Comparison of ENCODE assay signal across 1 cellular context in the genomic region with DNA sequence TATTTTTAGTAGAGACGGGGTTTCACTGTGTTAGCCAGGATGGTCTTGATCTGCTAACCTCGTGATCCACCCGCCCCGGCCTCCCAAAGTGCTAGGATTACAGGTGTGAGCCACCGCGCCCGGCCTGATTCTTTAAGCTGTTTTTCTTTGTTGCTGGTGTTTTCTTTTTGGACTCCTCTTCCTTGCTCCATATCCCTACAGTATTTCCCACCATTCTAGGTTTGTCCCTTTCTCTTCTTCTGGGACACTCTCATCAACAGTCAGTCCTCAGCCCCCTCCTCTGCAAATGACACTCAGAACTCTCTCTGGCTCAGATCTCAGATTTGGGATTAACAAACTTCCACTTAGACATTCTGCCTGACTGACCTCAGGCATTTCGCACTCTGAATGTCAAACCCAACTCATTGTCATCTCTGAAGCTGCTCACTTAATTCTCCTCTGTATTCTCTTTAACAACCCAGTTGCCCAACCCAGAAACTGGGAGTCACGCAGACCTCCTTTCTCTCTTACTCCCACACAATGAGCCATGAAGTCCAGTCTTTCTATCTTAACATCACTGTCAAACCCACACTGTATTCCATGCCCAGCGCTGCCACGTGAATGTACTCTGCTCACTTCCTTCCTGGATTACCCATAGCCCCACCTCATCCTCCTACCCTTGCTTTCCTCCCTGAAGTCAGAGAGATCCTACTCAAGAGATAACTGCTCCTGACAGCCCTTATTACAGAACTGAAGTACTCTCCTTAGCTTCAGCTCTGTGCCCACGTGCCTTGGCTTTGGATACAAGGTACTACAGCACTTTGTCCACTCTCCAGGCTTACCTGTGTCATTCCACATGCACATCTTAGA.
A peak's percentile ranks its signal among the peaks of the same experiment; 100 is the strongest.
TF ChIP-seq lines count a peak whose summit lies in the region.

No MANE protein-coding gene starts in this region.

TF ChIP-seq in K562, 482 proteins besides CTCF, POLR2A, EP300 and RAD21 (continued from another document):
- TF ChIP-seq, protein P1, sequence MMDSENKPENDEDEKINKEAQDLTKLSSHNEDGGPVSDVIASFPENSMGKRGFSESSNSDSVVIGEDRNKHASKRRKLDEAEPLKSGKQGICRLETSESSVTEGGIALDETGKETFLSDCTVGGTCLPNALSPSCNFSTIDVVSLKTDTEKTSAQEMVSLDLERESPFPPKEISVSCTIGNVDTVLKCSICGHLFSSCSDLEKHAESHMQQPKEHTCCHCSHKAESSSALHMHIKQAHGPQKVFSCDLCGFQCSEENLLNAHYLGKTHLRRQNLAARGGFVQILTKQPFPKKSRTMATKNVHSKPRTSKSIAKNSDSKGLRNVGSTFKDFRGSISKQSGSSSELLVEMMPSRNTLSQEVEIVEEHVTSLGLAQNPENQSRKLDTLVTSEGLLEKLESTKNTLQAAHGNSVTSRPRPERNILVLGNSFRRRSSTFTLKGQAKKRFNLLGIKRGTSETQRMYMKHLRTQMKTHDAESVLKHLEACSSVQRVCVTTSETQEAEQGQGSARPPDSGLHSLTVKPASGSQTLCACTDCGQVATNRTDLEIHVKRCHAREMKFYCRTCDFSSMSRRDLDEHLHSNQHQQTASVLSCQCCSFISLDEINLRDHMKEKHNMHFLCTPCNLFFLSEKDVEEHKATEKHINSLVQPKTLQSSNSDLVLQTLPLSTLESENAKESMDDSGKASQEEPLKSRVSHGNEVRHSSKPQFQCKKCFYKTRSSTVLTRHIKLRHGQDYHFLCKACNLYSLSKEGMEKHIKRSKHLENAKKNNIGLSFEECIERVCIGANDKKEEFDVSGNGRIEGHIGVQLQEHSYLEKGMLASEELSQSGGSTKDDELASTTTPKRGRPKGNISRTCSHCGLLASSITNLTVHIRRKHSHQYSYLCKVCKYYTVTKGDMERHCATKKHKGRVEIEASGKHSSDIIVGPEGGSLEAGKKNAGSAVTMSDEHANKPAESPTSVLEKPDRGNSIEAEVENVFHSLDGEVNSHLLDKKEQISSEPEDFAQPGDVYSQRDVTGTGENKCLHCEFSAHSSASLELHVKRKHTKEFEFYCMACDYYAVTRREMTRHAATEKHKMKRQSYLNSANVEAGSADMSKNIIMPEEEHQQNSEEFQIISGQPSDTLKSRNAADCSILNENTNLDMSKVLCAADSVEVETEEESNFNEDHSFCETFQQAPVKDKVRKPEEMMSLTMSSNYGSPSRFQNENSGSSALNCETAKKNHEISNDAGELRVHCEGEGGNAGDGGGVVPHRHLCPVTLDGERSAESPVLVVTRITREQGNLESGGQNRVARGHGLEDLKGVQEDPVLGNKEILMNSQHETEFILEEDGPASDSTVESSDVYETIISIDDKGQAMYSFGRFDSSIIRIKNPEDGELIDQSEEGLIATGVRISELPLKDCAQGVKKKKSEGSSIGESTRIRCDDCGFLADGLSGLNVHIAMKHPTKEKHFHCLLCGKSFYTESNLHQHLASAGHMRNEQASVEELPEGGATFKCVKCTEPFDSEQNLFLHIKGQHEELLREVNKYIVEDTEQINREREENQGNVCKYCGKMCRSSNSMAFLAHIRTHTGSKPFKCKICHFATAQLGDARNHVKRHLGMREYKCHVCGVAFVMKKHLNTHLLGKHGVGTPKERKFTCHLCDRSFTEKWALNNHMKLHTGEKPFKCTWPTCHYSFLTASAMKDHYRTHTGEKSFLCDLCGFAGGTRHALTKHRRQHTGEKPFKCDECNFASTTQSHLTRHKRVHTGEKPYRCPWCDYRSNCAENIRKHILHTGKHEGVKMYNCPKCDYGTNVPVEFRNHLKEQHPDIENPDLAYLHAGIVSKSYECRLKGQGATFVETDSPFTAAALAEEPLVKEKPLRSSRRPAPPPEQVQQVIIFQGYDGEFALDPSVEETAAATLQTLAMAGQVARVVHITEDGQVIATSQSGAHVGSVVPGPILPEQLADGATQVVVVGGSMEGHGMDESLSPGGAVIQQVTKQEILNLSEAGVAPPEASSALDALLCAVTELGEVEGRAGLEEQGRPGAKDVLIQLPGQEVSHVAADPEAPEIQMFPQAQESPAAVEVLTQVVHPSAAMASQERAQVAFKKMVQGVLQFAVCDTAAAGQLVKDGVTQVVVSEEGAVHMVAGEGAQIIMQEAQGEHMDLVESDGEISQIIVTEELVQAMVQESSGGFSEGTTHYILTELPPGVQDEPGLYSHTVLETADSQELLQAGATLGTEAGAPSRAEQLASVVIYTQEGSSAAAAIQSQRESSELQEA (IDR thresholded peaks at IDR 0.05; ENCODE audit: low read depth) = no peak
- peak; percentile 85 for TF ChIP-seq MYC (IDR thresholded peaks at IDR 0.05; ENCODE audit: low read depth, low read length)
- peak; percentile 72 for TF ChIP-seq MYC (CRISPR knock-in tag; IDR thresholded peaks at IDR 0.05; ENCODE audit: borderline replicate concordance, low read depth)
- peak; percentile 80 for TF ChIP-seq RBM39 (optimal IDR thresholded peaks at IDR 0.05; ENCODE audit: low read depth, low read length)
- TF ChIP-seq CBFB (CRISPR knock-in tag; IDR thresholded peaks at IDR 0.05) = no peak
